ENCODE assay signal across 8 cellular contexts in genomic region chr16:85612801-85613608, GRCh38. TPM values are rescaled to one million over a fixed set of nuclear protein-coding genes. Genes with fewer than 3 reads are reported as not detected.
DNase-seq lines count a peak whose midpoint lies in the region; ATAC-seq and TF ChIP-seq lines count a peak whose summit lies in the region.

Gene GSE1 (plus strand): TSS chr16:85613322. CDS start chr16:85613392, 70 bp downstream.

- H3K27me3 ChIP-seq in gastroesophageal sphincter (no peaks in the 10 kb centered on the region), neuronal stem cell (ENCODE audit: control insufficient read depth in 3 of 3, insufficient read depth in 3 of 3, low read depth in 1 of 3, low read length in 3 of 3) (peaks cover 0 to 30% (median 0%) of the 10 kb centered on the region in 3 experiments)

- peak within 1 kb of the TSS; percentile 86 for H3K23ac ChIP-seq in neuronal stem cell (ENCODE audit: low read depth, low read length, poor library complexity)

- H2AFZ ChIP-seq in neuronal stem cell (ENCODE audit: low read length): peak within 1 kb of the TSS; percentile 41

- H3K36me3 ChIP-seq in gastroesophageal sphincter: no peaks in the 10 kb centered on the region
- peaks cover 0 to 15% of the 10 kb centered on the region in 2 donors for H3K36me3 ChIP-seq in neuronal stem cell (replicated peaks in 1 of 2; ENCODE audit: control insufficient read depth in 2 of 2, insufficient read depth in 2 of 2, low read length in 2 of 2)
- H3K36me3 ChIP-seq in urinary bladder (ENCODE audit: insufficient read depth): no peaks in the 10 kb centered on the region

- ATAC-seq in GM21825 (IDR thresholded peaks at IDR 0.05; ENCODE audit: unreplicated experiment): peak; percentile 43
- peak; percentile 64 for ATAC-seq in gastroesophageal sphincter

- peak within 1 kb of the TSS; percentile 69 for H4K91ac ChIP-seq in neuronal stem cell (ENCODE audit: low read depth, low read length, poor library complexity)

- peak within 1 kb of the TSS; percentile 90 for H2BK15ac ChIP-seq in neuronal stem cell (ENCODE audit: low read length)

- H3K4me3 ChIP-seq in gastroesophageal sphincter (peak within 1 kb of the TSS; percentile 54 to 78), neuronal stem cell (ENCODE audit: low read length in 2 of 2) (peak within 1 kb of the TSS; percentile 68 to 75), urinary bladder (ENCODE audit: low read depth, low read length) (peak within 1 kb of the TSS; percentile 52)

- no peak for TF ChIP-seq EP300 in gastroesophageal sphincter (IDR thresholded peaks at IDR 0.05)

- H3K9me3 ChIP-seq in gastroesophageal sphincter (no peaks in the 10 kb centered on the region), neuronal stem cell (replicated peaks in 1 of 2; ENCODE audit: control insufficient read depth in 2 of 2, insufficient read depth in 1 of 2, low read depth in 1 of 2, low read length in 2 of 2) (no peaks in the 10 kb centered on the region)

- H4K8ac ChIP-seq in neuronal stem cell (ENCODE audit: low read depth, low read length): no peak within 1 kb of the TSS

- peak within 1 kb of the TSS; percentile 6 for H3K14ac ChIP-seq in neuronal stem cell (ENCODE audit: low read length)

- peak within 1 kb of the TSS; percentile 90 for H3K18ac ChIP-seq in neuronal stem cell (ENCODE audit: low read length)

- peak within 1 kb of the TSS; percentile 94 for H3K4me2 ChIP-seq in neuronal stem cell (ENCODE audit: insufficient read depth, low read length, poor library complexity, severe bottlenecking)

- TF ChIP-seq POLR2A in gastroesophageal sphincter (IDR thresholded peaks at IDR 0.05): peak; percentile 17 to 23

- no peak within 1 kb of the TSS for H3K4ac ChIP-seq in neuronal stem cell (ENCODE audit: low read length)

- H2AK5ac ChIP-seq in neuronal stem cell (ENCODE audit: low read depth, low read length): peak within 1 kb of the TSS; percentile 99

- TF ChIP-seq CTCF in gastroesophageal sphincter (IDR thresholded peaks at IDR 0.05): no peak

- H3K4me1 ChIP-seq in gastroesophageal sphincter: peaks cover 0 to 79% (median 32%) of the 10 kb centered on the region in 3 donors
- peaks cover 37 to 53% of the 10 kb centered on the region in 2 donors for H3K4me1 ChIP-seq in neuronal stem cell (ENCODE audit: control insufficient read depth in 2 of 2, insufficient read depth in 1 of 2, low read depth in 1 of 2, low read length in 2 of 2)
- peaks cover 2% of the 10 kb centered on the region for H3K4me1 ChIP-seq in urinary bladder (ENCODE audit: insufficient read depth)

- H3K27ac ChIP-seq in gastroesophageal sphincter: peak within 1 kb of the TSS; percentile 85 to 92 (median 90)
- peak within 1 kb of the TSS; percentile 51 for H3K27ac ChIP-seq in neuronal stem cell (replicated peaks; ENCODE audit: low read length)
- peak within 1 kb of the TSS; percentile 57 for H3K27ac ChIP-seq in urinary bladder (ENCODE audit: low read depth)

- H3K79me1 ChIP-seq in neuronal stem cell (ENCODE audit: low read depth, low read length): peaks cover 2% of the 10 kb centered on the region

- DNase-seq in ELF-1 (ENCODE audit: low read depth, low spot score) (peak; percentile 98), Kasumi-1 (lab: John Stamatoyannopoulos, UW) (peak; percentile 47 to 55), RPMI7951 (ENCODE audit: low read depth) (peak; percentile 81), activated gamma-delta T cell treated with Interleukin-2 at 50 U/mL for 16 hours (peak; percentile 65), neuronal stem cell (ENCODE audit: low spot score) (peak; percentile 82)

- H2BK120ac ChIP-seq in neuronal stem cell (ENCODE audit: low read depth, low read length): no peak within 1 kb of the TSS

- H3K9ac ChIP-seq in neuronal stem cell (ENCODE audit: low read depth, low read length, poor library complexity): no peak within 1 kb of the TSS

- peak within 1 kb of the TSS; percentile 84 for H2BK5ac ChIP-seq in neuronal stem cell (ENCODE audit: low read length)

- WGBS in gastroesophageal sphincter (ENCODE audit: low coverage in 1 of 2), 2 donors: no CpG with 5 or more reads among the region's 81 CpGs
- no CpG with 5 or more reads among the region's 81 CpGs for WGBS in neuronal stem cell (ENCODE audit: extremely low coverage in 2 of 2, insufficient read length in 2 of 2, insufficient replicate concordance in 1 of 2), 2 donors
- under 1% methylated on average over 81 of the region's 81 CpGs for WGBS in urinary bladder

- peak within 1 kb of the TSS; percentile 32 for H2BK12ac ChIP-seq in neuronal stem cell (ENCODE audit: low read length)

RNA-seq across cellular contexts. Expression of gene GSE1, which starts in this region (rescaled TPM):
- total RNA-seq in RPMI7951 (2014; rRNA removed; shearing (Covaris generic)): 7.0 and 10.1 TPM in 2 replicates
- total RNA-seq in gastroesophageal sphincter: 10 to 100 TPM; 23.4 to 65.5 (median 52.5) TPM
- polyA plus RNA-seq in neuronal stem cell (2013, experiment 1 of 2): 5.7 TPM
- polyA plus RNA-seq in neuronal stem cell (2013, experiment 2 of 2): 6.2 TPM
- total RNA-seq in urinary bladder: 33.4 TPM
- 29.7 TPM for polyA plus RNA-seq in urinary bladder

Comparison
In these comparisons a context has a peak if more than half of its experiments do, and no peak if none do; other contexts are left out.
1. Peak in every context shown above with its lines: DNase-seq, ATAC-seq, H3K4me3 ChIP-seq and H3K27ac ChIP-seq.